22 cellular contexts compared by ENCODE assay signal in the genomic region with DNA sequence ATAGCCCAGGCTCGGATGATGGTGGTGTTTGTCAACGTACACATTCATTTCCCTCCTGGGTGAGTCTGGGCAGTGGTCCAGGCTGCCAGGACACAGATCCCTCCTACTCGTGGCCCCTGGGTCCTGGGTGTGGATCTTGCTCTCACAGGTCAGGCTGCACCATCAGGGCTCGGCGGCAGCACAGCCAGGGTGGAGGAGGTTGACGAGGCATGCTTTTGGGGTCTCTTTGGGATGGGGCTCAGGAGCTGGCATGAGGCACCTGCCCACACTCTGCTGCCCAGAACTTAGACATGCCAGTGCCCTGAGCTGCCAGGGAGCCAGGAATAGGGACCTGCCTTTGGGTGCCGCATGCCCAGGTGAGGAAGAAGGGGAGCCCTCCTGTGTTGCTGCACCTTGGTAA. TPM values are rescaled to one million over a fixed set of nuclear protein-coding genes. Genes with fewer than 3 reads are reported as not detected.
DNase-seq lines count a peak whose midpoint lies in the region; ATAC-seq and TF ChIP-seq lines count a peak whose summit lies in the region.
"Had no signal": no experiment of that assay in that cellular context is flagged by ENCODE, and none has a peak within 500 bp of the region (broad histone marks: within the 10 kb centered on the region; RNA-seq: fewer than 3 reads in every experiment).

No MANE protein-coding gene starts in this region.

- no peak overlapping the region for H3K27ac Mint-ChIP-seq in chondrocyte (ENCODE audit: unreplicated experiment)
- H3K27ac Mint-ChIP-seq: CD4-positive, alpha-beta T cell; HFFc6 had no signal

- H3K9me3 Mint-ChIP-seq in chondrocyte (ENCODE audit: low read depth): no peaks in the 10 kb centered on the region
- H3K9me3 Mint-ChIP-seq: CD4-positive, alpha-beta T cell; CD8-positive, alpha-beta memory T cell; HFFc6 had no signal

- H3K36me3 ChIP-seq in spleen (no peaks in the 10 kb centered on the region), gastrocnemius medialis (no peaks in the 10 kb centered on the region)
- H3K36me3 ChIP-seq: BE2C; BLaER1 treated with 17β-estradiol and CSF1 and Interleukin-3, amounts not matched to agents 10 nM and 100 nM; HAP-1 had no signal

- H3K9me3 ChIP-seq in spleen: no peaks in the 10 kb centered on the region
- no peaks in the 10 kb centered on the region for H3K9me3 ChIP-seq in gastrocnemius medialis
- H3K9me3 ChIP-seq: A549; BE2C; BLaER1 treated with 17β-estradiol and CSF1 and Interleukin-3, amounts not matched to agents 10 nM and 100 nM; HAP-1 had no signal

- peaks cover 0 to 53% (median 3%) of the 10 kb centered on the region in 7 donors for H3K27me3 ChIP-seq in spleen (replicated peaks in 1 of 7)
- H3K27me3 ChIP-seq in gastrocnemius medialis: peaks cover 13 to 28% (median 17%) of the 10 kb centered on the region in 3 donors

- H3K4me3 Mint-ChIP-seq in chondrocyte (ENCODE audit: unreplicated experiment): no peak overlapping the region
- H3K4me3 Mint-ChIP-seq: CD14-positive monocyte; CD4-positive, alpha-beta T cell; CD8-positive, alpha-beta memory T cell; HFFc6 had no signal

- H3K4me3 ChIP-seq in spleen (no peak overlapping the region), gastrocnemius medialis (no peak overlapping the region)
- H3K4me3 ChIP-seq: A549; BLaER1 treated with 17β-estradiol and CSF1 and Interleukin-3, amounts not matched to agents 10 nM and 100 nM; HAP-1 had no signal

- H3K4me1 ChIP-seq in spleen (peaks cover 4 to 36% (median 18%) of the 10 kb centered on the region in 6 donors), gastrocnemius medialis (no peaks in the 10 kb centered on the region)
- H3K4me1 ChIP-seq: A549, BE2C, HAP-1 had no signal

- TF ChIP-seq CTCF in chondrocyte (IDR thresholded peaks at IDR 0.05) (no peak), spleen (IDR thresholded peaks at IDR 0.05 in 8 of 11, conservative IDR thresholded peaks at IDR 0.05 in 3 of 11) (no peak), gastrocnemius medialis (IDR thresholded peaks at IDR 0.05 in 4 of 5, conservative IDR thresholded peaks at IDR 0.05 in 1 of 5) (no peak)

- no peak for ATAC-seq in HG02763 (IDR thresholded peaks at IDR 0.05; ENCODE audit: unreplicated experiment)
- ATAC-seq in gastrocnemius medialis: no peak
- ATAC-seq: A549 had no signal

- no peaks in the 10 kb centered on the region for H3K36me3 Mint-ChIP-seq in chondrocyte (ENCODE audit: low read depth)
- H3K36me3 Mint-ChIP-seq: CD14-positive monocyte; CD8-positive, alpha-beta memory T cell had no signal

- no peak overlapping the region for H3K27ac ChIP-seq in spleen
- no peak overlapping the region for H3K27ac ChIP-seq in gastrocnemius medialis
- H3K27ac ChIP-seq: A549; BLaER1 treated with 17β-estradiol and CSF1 and Interleukin-3, amounts not matched to agents 10 nM and 100 nM had no signal

- intact Hi-C loops in spleen (cut with DNase I; ENCODE audit: low total_unique reads): no loop called here
- intact Hi-C loops in gastrocnemius medialis (cut with DNase I; ENCODE audit: low total_unique reads): no loop called here

- no peak for TF ChIP-seq POLR2A in spleen (IDR thresholded peaks at IDR 0.05)
- no peak for TF ChIP-seq POLR2A in gastrocnemius medialis (IDR thresholded peaks at IDR 0.05)

- no peaks in the 10 kb centered on the region for H3K4me1 Mint-ChIP-seq in chondrocyte (ENCODE audit: low read depth)

- WGBS in spleen, 5 donors: 81 to 96% (median 88%) methylated on average over 3 to 7 of the region's 7 CpGs

- DNase-seq in NCI-H69 (lab: John Stamatoyannopoulos, UW) (peak; percentile 16), chondrocyte (ENCODE audit: low spot score) (peak; percentile 68), spleen (peak; percentile 70), NCI-H1105 (lab: John Stamatoyannopoulos, UW) (no peak), gastrocnemius medialis (no peak)
- DNase-seq: 8988T; ACHN; AML-193; BE2C; CD4-positive, alpha-beta T cell; CD8-positive, alpha-beta memory T cell; DMS53; DMS79 treated with DMSO at 0.1 percent for 48 hours; GF-D8; GOT3; HFFc6 had no signal

- H3K27me3 Mint-ChIP-seq in chondrocyte (ENCODE audit: low read depth): peaks cover 17% of the 10 kb centered on the region

- in situ Hi-C loops in gastrocnemius medialis (cut with MboI; ENCODE audit: low sequenced_read_pairs in 4 of 4): no loop called here

RNA-seq across cellular contexts. Expression of gene TMEM121, which starts 9.7 kb away (rescaled TPM):
- total RNA-seq in chondrocyte (4.4 to 8.9 TPM (median 6.0 TPM) in 3 replicates), spleen (10 to 100 TPM in 1 of 7 donors, 1 to 10 TPM in 6; 3.4 to 10.4 (median 4.6) TPM), gastrocnemius medialis (1 to 10 TPM in 2 of 4 donors, not detected in 2; 1.1 to 1.2 TPM)
- polyA plus RNA-seq in spleen: 1 to 10 TPM; 3.3 to 6.0 (median 3.6) TPM

RNA-seq across cellular contexts. Expression of gene TEDC1, which starts 45.0 kb away (rescaled TPM):
- total RNA-seq in chondrocyte: 12.9 to 15.5 TPM (median 14.3 TPM) in 3 replicates
- total RNA-seq in spleen: 10 to 100 TPM in 4 of 7 donors, 1 to 10 TPM in 3; 5.3 to 17.7 (median 10.8) TPM
- polyA plus RNA-seq in spleen: 10 to 100 TPM; 18.4 to 31.5 (median 27.1) TPM
- 1 to 10 TPM in 2 of 4 donors, under 1 TPM in 2; 0.97 to 4.2 (median 2.2) TPM for total RNA-seq in gastrocnemius medialis

RNA-seq across cellular contexts. Expression of gene CRIP1, which starts 49.4 kb away (rescaled TPM):
- total RNA-seq in chondrocyte (38.7 to 181 TPM (median 174 TPM) in 3 replicates), spleen (10 to 100 TPM; 20.5 to 82.8 (median 62.8) TPM), gastrocnemius medialis (1 to 10 TPM; 2.6 to 7.6 (median 5.3) TPM)
- 100 to 1,000 TPM; 163 to 349 (median 192) TPM for polyA plus RNA-seq in spleen
- total RNA-seq: G401 had no signal

Comparison
In these comparisons a context has a peak if more than half of its experiments do, and no peak if none do; other contexts are left out.
1. DNase-seq: peak in NCI-H69 (single experiment), chondrocyte (single experiment) and spleen (single experiment); none in NCI-H1105 (single experiment) and gastrocnemius medialis (0 of 2).